In the genomic region with DNA sequence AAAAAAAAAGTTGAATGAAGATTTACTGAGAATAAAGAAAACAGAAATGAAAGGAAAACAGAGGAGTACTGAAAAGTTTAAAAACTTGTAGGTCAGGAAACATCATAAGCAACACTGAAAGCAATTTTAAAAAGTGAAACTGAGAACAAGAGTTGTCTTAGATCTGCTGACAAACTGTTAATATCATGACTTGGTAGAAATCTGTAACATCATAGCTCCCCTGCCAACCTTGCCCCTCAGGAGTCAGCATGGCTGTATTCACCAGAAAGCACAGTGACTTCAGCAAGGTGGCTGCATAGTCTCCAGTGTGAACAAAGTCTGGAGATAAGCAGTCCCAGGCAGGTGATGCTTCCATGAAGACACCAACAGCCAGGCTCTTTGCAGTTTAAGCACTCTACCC, we compare ENCODE assay signal across 1 cellular context.
TF ChIP-seq lines count a peak whose summit lies in the region.

No MANE protein-coding gene starts in this region.

TF ChIP-seq in IMR-90, 13 proteins besides CTCF, POLR2A, EP300 and RAD21:
- TF ChIP-seq NFE2L2 (IDR thresholded peaks at IDR 0.05; ENCODE audit: low read depth, low read length) (no peak), MXI1 (IDR thresholded peaks at IDR 0.05; ENCODE audit: borderline replicate concordance, low read depth, low read length) (no peak)
TF ChIP-seq in IMR-90: peak in this region for 0.
